8 cellular contexts compared by ENCODE assay signal in the genomic region with DNA sequence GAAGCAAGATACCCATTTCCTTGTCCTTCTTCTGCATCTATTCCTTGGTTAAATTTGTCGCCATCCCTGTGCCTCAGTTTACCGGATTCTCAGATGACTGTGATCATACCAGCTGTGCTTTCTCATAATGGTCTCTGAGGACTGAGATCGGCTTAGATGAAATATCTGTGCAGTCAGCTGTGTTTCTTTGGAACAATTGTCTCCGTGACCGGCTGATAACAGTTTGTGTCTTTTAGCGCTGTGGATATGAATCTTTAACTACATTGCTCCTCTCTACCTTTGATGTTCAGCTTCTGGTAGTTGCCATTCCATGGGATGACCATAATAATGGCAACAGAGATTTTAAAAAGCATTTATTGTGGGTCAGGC. TPM values are rescaled to one million over a fixed set of nuclear protein-coding genes. Genes with fewer than 3 reads are reported as not detected.
DNase-seq lines count a peak whose midpoint lies in the region; ATAC-seq and TF ChIP-seq lines count a peak whose summit lies in the region.

No MANE protein-coding gene starts in this region.

- H3K36me3 Mint-ChIP-seq in naive B cell: no peaks in the 10 kb centered on the region

- no peaks in the 10 kb centered on the region for H3K27me3 Mint-ChIP-seq in naive B cell

- no peaks in the 10 kb centered on the region for H3K9me3 Mint-ChIP-seq in naive B cell

- H3K27ac ChIP-seq in KOPT-K1 (ENCODE audit: low read depth, low read length, poor library complexity, severe bottlenecking): peak overlapping the region; percentile 63

- TF ChIP-seq CTCF in AG10803 (conservative IDR thresholded peaks at IDR 0.05; ENCODE audit: low read length): no peak
- no peak for TF ChIP-seq CTCF in choroid plexus epithelial cell (conservative IDR thresholded peaks at IDR 0.05; ENCODE audit: low read depth, low read length)

- peak overlapping the region in 5 of 6 donors; percentile 89 to 99 (median 96) for H3K27ac Mint-ChIP-seq in naive B cell

- no peaks in the 10 kb centered on the region for H3K9me3 ChIP-seq in KOPT-K1 (ENCODE audit: insufficient read depth, low read length, poor library complexity, severe bottlenecking)

- peak overlapping the region; percentile 63 for H3K4me3 ChIP-seq in AG10803 (ENCODE audit: low read length)
- peak overlapping the region; percentile 86 for H3K4me3 ChIP-seq in choroid plexus epithelial cell (ENCODE audit: low read depth, low read length)

- H3K4me1 Mint-ChIP-seq in naive B cell: peaks cover 28 to 33% (median 33%) of the 10 kb centered on the region in 3 donors

- H3K36me3 ChIP-seq in KOPT-K1 (ENCODE audit: insufficient read depth, low read length): no peaks in the 10 kb centered on the region; the same call in 1 of the 2 replicates

- DNase-seq in AG10803 (ENCODE audit: low read depth) (no peak), choroid plexus epithelial cell (ENCODE audit: low read depth) (no peak), naive B cell (no peak), mesenteric fat pad (ENCODE audit: low spot score) (no peak), ureter (ENCODE audit: low spot score) (no peak)
- no peak for DNase-seq in effector CD4-positive, alpha-beta T cell

- ATAC-seq in naive B cell (ENCODE audit: low read depth in 2 of 2) (no peak), HG03571 (IDR thresholded peaks at IDR 0.05; ENCODE audit: unreplicated experiment) (no peak)

- peak overlapping the region; percentile 89 to 100 (median 98) for H3K4me3 Mint-ChIP-seq in naive B cell

RNA-seq across cellular contexts. Expression of gene FTO, which starts 0.5 kb away (rescaled TPM):
- polyA plus RNA-seq in naive B cell (ENCODE audit: low read depth in 6 of 6): 10 to 100 TPM; 64.7 to 89.0 (median 79.6) TPM
- 91.0 TPM for total RNA-seq in mesenteric fat pad
- total RNA-seq in ureter: 116 TPM

RNA-seq across cellular contexts. Expression of gene RPGRIP1L, which starts 0.8 kb away (rescaled TPM):
- 1 to 10 TPM; 2.0 to 3.4 (median 2.7) TPM for polyA plus RNA-seq in naive B cell (ENCODE audit: low read depth in 6 of 6)
- total RNA-seq in mesenteric fat pad (5.5 TPM), ureter (14.1 TPM)
